In the genomic region with DNA sequence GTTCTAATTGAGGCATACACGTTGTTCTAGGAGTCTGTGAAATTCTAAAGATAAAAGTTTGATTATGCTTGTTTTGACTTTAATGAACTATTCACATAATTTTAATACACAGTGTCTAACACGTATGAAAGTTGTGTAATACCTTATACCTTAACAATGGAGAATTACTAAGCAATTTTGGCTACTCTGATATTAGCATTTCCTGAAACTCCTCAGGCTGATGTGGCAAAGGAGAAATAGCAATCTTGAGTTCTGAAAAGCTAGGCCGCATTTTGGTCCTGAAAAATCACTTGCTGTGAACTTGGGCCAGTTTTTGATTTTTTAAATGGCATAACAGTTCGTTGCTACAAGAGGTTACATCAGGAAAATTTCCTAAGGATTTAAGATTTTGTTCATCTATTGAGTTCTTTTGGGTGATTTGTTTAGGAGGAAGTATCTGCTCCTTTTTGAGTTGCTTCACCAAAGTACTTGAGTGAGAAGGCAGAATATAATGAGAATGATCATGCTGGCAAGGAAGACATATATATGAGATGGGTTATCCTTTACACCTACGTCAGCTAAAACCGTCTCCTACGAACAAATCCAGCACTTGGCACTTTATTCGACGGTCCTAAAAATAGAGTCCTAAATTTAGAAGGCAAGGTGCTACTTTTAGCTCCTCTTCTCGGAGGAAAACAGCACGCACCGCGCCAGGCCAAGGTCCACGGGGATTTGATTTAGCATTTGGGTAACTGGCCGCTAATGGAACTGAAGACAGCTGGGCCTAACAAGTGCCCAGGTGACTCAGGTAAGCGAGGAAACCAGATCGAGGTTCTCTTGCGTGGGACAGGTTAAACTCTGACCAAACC, we compare ENCODE assay signal across 1 cellular context.
TF ChIP-seq lines count a peak whose summit lies in the region.

No MANE protein-coding gene starts in this region.

TF ChIP-seq in GM12878, 131 proteins besides CTCF, POLR2A, EP300 and RAD21 (continued from another document and continues in another):
- TF ChIP-seq, protein P1, sequence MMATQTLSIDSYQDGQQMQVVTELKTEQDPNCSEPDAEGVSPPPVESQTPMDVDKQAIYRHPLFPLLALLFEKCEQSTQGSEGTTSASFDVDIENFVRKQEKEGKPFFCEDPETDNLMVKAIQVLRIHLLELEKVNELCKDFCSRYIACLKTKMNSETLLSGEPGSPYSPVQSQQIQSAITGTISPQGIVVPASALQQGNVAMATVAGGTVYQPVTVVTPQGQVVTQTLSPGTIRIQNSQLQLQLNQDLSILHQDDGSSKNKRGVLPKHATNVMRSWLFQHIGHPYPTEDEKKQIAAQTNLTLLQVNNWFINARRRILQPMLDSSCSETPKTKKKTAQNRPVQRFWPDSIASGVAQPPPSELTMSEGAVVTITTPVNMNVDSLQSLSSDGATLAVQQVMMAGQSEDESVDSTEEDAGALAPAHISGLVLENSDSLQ (IDR thresholded peaks at IDR 0.05) = no peak
- TF ChIP-seq FOXM1 (IDR thresholded peaks at IDR 0.05; ENCODE audit: low read depth, low read length) (no peak), POLR2AphosphoS5 (IDR thresholded peaks at IDR 0.05; ENCODE audit: low read length) (no peak), PAX5 (IDR thresholded peaks at IDR 0.05; ENCODE audit: borderline replicate concordance, low read depth, low read length) (no peak), YY1 (IDR thresholded peaks at IDR 0.05; ENCODE audit: low read depth, low read length) (no peak), SP1 (IDR thresholded peaks at IDR 0.05; ENCODE audit: low read depth, low read length) (no peak), ZNF274 (IDR thresholded peaks at IDR 0.05; ENCODE audit: insufficient read depth, insufficient read length) (no peak), SUZ12 (IDR thresholded peaks at IDR 0.05; ENCODE audit: unreplicated experiment) (no peak), MEF2B (IDR thresholded peaks at IDR 0.05; ENCODE audit: partially characterized antibody, poor library complexity, severe bottlenecking) (peak; percentile 89), POLR2AphosphoS2 (IDR thresholded peaks at IDR 0.05; ENCODE audit: low read depth, low read length) (no peak), NRF1 (conservative IDR thresholded peaks at IDR 0.05; ENCODE audit: low read depth, low read length) (no peak), TAF1 (IDR thresholded peaks at IDR 0.05; ENCODE audit: borderline replicate concordance, low read depth, low read length) (no peak), ZZZ3 (IDR thresholded peaks at IDR 0.05; ENCODE audit: control insufficient read depth, insufficient read length, low read depth) (no peak), NBN (IDR thresholded peaks at IDR 0.05) (peak; percentile 20; the same call in 1 of the 2 replicates), NFIC (IDR thresholded peaks at IDR 0.05; ENCODE audit: low read depth, low read length) (0 out of 2 replicates have a peak, but pooled peaks have one; percentile 14), CHD1 (IDR thresholded peaks at IDR 0.05; ENCODE audit: low read depth, low read length) (no peak), RELA (IDR thresholded peaks at IDR 0.05; ENCODE audit: borderline replicate concordance, partially characterized antibody) (no peak), RCOR1 (conservative IDR thresholded peaks at IDR 0.05; ENCODE audit: low read depth, low read length) (no peak; the same call in 1 of the 2 replicates), CHD4 (IDR thresholded peaks at IDR 0.05) (no peak), CREB1 (IDR thresholded peaks at IDR 0.05; ENCODE audit: low read depth) (no peak), BCL11A (IDR thresholded peaks at IDR 0.05; ENCODE audit: low read depth, low read length) (no peak), NR2C1 (IDR thresholded peaks at IDR 0.05) (no peak), RB1 (IDR thresholded peaks at IDR 0.05; ENCODE audit: borderline replicate concordance) (no peak), IKZF1 (conservative IDR thresholded peaks at IDR 0.05) (no peak; the same call in none of the 2 replicates), ZSCAN29 (IDR thresholded peaks at IDR 0.05) (no peak), DPF2 (IDR thresholded peaks at IDR 0.05) (peak; percentile 76; the same call in 1 of the 2 replicates), ASH2L (IDR thresholded peaks at IDR 0.05; ENCODE audit: borderline replicate concordance, low read depth) (no peak), RAD51 (IDR thresholded peaks at IDR 0.05) (no peak), NR2F1 (conservative IDR thresholded peaks at IDR 0.05) (no peak), JUND (IDR thresholded peaks at IDR 0.05; ENCODE audit: low read depth, low read length) (no peak), YBX1 (IDR thresholded peaks at IDR 0.05) (no peak), ZNF207 (IDR thresholded peaks at IDR 0.05; ENCODE audit: borderline replicate concordance) (no peak)
- TF ChIP-seq, protein P2, sequence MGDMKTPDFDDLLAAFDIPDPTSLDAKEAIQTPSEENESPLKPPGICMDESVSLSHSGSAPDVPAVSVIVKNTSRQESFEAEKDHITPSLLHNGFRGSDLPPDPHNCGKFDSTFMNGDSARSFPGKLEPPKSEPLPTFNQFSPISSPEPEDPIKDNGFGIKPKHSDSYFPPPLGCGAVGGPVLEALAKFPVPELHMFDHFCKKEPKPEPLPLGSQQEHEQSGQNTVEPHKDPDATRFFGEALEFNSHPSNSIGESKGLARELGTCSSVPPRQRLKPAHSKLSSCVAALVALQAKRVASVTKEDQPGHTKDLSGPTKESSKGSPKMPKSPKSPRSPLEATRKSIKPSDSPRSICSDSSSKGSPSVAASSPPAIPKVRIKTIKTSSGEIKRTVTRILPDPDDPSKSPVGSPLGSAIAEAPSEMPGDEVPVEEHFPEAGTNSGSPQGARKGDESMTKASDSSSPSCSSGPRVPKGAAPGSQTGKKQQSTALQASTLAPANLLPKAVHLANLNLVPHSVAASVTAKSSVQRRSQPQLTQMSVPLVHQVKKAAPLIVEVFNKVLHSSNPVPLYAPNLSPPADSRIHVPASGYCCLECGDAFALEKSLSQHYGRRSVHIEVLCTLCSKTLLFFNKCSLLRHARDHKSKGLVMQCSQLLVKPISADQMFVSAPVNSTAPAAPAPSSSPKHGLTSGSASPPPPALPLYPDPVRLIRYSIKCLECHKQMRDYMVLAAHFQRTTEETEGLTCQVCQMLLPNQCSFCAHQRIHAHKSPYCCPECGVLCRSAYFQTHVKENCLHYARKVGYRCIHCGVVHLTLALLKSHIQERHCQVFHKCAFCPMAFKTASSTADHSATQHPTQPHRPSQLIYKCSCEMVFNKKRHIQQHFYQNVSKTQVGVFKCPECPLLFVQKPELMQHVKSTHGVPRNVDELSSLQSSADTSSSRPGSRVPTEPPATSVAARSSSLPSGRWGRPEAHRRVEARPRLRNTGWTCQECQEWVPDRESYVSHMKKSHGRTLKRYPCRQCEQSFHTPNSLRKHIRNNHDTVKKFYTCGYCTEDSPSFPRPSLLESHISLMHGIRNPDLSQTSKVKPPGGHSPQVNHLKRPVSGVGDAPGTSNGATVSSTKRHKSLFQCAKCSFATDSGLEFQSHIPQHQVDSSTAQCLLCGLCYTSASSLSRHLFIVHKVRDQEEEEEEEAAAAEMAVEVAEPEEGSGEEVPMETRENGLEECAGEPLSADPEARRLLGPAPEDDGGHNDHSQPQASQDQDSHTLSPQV (IDR thresholded peaks at IDR 0.05) = no peak
- TF ChIP-seq, protein P3, sequence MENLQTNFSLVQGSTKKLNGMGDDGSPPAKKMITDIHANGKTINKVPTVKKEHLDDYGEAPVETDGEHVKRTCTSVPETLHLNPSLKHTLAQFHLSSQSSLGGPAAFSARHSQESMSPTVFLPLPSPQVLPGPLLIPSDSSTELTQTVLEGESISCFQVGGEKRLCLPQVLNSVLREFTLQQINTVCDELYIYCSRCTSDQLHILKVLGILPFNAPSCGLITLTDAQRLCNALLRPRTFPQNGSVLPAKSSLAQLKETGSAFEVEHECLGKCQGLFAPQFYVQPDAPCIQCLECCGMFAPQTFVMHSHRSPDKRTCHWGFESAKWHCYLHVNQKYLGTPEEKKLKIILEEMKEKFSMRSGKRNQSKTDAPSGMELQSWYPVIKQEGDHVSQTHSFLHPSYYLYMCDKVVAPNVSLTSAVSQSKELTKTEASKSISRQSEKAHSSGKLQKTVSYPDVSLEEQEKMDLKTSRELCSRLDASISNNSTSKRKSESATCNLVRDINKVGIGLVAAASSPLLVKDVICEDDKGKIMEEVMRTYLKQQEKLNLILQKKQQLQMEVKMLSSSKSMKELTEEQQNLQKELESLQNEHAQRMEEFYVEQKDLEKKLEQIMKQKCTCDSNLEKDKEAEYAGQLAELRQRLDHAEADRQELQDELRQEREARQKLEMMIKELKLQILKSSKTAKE (IDR thresholded peaks at IDR 0.05; ENCODE audit: low read depth, poor library complexity, severe bottlenecking) = peak; percentile 35
- TF ChIP-seq, protein P4, sequence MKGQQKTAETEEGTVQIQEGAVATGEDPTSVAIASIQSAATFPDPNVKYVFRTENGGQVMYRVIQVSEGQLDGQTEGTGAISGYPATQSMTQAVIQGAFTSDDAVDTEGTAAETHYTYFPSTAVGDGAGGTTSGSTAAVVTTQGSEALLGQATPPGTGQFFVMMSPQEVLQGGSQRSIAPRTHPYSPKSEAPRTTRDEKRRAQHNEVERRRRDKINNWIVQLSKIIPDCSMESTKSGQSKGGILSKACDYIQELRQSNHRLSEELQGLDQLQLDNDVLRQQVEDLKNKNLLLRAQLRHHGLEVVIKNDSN (IDR thresholded peaks at IDR 0.05; ENCODE audit: borderline replicate concordance, extremely low read length, insufficient read depth, low read depth, low read length) = no peak
- TF ChIP-seq, protein P5, sequence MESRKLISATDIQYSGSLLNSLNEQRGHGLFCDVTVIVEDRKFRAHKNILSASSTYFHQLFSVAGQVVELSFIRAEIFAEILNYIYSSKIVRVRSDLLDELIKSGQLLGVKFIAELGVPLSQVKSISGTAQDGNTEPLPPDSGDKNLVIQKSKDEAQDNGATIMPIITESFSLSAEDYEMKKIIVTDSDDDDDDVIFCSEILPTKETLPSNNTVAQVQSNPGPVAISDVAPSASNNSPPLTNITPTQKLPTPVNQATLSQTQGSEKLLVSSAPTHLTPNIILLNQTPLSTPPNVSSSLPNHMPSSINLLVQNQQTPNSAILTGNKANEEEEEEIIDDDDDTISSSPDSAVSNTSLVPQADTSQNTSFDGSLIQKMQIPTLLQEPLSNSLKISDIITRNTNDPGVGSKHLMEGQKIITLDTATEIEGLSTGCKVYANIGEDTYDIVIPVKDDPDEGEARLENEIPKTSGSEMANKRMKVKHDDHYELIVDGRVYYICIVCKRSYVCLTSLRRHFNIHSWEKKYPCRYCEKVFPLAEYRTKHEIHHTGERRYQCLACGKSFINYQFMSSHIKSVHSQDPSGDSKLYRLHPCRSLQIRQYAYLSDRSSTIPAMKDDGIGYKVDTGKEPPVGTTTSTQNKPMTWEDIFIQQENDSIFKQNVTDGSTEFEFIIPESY (IDR thresholded peaks at IDR 0.05) = no peak
- TF ChIP-seq, protein P6, sequence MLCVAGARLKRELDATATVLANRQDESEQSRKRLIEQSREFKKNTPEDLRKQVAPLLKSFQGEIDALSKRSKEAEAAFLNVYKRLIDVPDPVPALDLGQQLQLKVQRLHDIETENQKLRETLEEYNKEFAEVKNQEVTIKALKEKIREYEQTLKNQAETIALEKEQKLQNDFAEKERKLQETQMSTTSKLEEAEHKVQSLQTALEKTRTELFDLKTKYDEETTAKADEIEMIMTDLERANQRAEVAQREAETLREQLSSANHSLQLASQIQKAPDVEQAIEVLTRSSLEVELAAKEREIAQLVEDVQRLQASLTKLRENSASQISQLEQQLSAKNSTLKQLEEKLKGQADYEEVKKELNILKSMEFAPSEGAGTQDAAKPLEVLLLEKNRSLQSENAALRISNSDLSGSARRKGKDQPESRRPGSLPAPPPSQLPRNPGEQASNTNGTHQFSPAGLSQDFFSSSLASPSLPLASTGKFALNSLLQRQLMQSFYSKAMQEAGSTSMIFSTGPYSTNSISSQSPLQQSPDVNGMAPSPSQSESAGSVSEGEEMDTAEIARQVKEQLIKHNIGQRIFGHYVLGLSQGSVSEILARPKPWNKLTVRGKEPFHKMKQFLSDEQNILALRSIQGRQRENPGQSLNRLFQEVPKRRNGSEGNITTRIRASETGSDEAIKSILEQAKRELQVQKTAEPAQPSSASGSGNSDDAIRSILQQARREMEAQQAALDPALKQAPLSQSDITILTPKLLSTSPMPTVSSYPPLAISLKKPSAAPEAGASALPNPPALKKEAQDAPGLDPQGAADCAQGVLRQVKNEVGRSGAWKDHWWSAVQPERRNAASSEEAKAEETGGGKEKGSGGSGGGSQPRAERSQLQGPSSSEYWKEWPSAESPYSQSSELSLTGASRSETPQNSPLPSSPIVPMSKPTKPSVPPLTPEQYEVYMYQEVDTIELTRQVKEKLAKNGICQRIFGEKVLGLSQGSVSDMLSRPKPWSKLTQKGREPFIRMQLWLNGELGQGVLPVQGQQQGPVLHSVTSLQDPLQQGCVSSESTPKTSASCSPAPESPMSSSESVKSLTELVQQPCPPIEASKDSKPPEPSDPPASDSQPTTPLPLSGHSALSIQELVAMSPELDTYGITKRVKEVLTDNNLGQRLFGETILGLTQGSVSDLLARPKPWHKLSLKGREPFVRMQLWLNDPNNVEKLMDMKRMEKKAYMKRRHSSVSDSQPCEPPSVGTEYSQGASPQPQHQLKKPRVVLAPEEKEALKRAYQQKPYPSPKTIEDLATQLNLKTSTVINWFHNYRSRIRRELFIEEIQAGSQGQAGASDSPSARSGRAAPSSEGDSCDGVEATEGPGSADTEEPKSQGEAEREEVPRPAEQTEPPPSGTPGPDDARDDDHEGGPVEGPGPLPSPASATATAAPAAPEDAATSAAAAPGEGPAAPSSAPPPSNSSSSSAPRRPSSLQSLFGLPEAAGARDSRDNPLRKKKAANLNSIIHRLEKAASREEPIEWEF (IDR thresholded peaks at IDR 0.05; ENCODE audit: insufficient replicate concordance, low read depth, low read length) = no peak
- TF ChIP-seq, protein P7, sequence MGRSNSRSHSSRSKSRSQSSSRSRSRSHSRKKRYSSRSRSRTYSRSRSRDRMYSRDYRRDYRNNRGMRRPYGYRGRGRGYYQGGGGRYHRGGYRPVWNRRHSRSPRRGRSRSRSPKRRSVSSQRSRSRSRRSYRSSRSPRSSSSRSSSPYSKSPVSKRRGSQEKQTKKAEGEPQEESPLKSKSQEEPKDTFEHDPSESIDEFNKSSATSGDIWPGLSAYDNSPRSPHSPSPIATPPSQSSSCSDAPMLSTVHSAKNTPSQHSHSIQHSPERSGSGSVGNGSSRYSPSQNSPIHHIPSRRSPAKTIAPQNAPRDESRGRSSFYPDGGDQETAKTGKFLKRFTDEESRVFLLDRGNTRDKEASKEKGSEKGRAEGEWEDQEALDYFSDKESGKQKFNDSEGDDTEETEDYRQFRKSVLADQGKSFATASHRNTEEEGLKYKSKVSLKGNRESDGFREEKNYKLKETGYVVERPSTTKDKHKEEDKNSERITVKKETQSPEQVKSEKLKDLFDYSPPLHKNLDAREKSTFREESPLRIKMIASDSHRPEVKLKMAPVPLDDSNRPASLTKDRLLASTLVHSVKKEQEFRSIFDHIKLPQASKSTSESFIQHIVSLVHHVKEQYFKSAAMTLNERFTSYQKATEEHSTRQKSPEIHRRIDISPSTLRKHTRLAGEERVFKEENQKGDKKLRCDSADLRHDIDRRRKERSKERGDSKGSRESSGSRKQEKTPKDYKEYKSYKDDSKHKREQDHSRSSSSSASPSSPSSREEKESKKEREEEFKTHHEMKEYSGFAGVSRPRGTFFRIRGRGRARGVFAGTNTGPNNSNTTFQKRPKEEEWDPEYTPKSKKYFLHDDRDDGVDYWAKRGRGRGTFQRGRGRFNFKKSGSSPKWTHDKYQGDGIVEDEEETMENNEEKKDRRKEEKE (IDR thresholded peaks at IDR 0.05) = no peak
